ENCODE assay signal across 8 cellular contexts in the genomic region with DNA sequence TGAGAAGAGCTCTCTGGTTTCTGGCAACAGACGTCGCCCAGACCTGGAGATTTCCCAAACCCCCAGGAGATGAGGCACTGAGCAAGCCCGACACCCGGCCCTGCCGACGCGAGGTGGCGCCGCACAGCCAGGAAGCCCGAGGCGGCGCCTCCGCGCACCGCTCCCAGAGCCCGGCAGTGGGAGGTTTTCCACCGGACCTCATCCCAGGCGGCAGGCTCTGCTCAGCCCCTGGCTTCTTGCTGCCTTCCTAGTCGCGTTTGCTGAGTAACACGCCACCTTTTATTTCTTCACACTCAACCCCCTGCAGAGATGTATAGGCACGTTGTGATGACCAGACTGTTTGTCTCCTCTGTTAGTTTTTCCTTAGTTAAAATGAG. TPM values are rescaled to one million over a fixed set of nuclear protein-coding genes. Genes with fewer than 3 reads are reported as not detected.
DNase-seq lines count a peak whose midpoint lies in the region; ATAC-seq, FAIRE-seq and TF ChIP-seq lines count a peak whose summit lies in the region.

No MANE protein-coding gene starts in this region.

- H2AFZ ChIP-seq in OCI-LY1 (ENCODE audit: low read length), result no peak overlapping the region

- H3K36me3 Mint-ChIP-seq in CD8-positive, alpha-beta T cell, result no peaks in the 10 kb centered on the region

- CTCF ChIA-PET in CD8-positive, alpha-beta T cell (lab: Charles Lee), result no interaction called here

- H3K9ac ChIP-seq in OCI-LY1 (ENCODE audit: low read length), result no peak overlapping the region
- no peak overlapping the region for H3K9ac ChIP-seq in kidney (ENCODE audit: low read length in 2 of 2)

- POLR2A ChIA-PET in CD8-positive, alpha-beta T cell (lab: Charles Lee), result no interaction called here

- H3K27ac ChIP-seq in OCI-LY1 (ENCODE audit: low read depth, low read length, poor library complexity, severe bottlenecking) (no peak overlapping the region), kidney (ENCODE audit: low read depth in 2 of 2, low read length in 2 of 2) (no peak overlapping the region)
- H3K27ac ChIP-seq in CD8-positive, alpha-beta T cell (ENCODE audit: low read depth, low read length), result no peak overlapping the region

- H3K36me3 ChIP-seq in OCI-LY1 (ENCODE audit: insufficient read depth, low read length), result no peaks in the 10 kb centered on the region
- no peaks in the 10 kb centered on the region for H3K36me3 ChIP-seq in kidney (ENCODE audit: control insufficient read depth in 1 of 2, insufficient read depth in 2 of 2, low read length in 2 of 2)
- H3K36me3 ChIP-seq in CD8-positive, alpha-beta T cell (ENCODE audit: insufficient read depth, low read length), result no peaks in the 10 kb centered on the region

- no peaks in the 10 kb centered on the region for H3K9me3 Mint-ChIP-seq in CD8-positive, alpha-beta T cell

- peaks cover 2% of the 10 kb centered on the region for H3K4me1 Mint-ChIP-seq in CD8-positive, alpha-beta T cell (ENCODE audit: low read depth)

- H3K27ac Mint-ChIP-seq in CD8-positive, alpha-beta T cell, result no peak overlapping the region

- TF ChIP-seq CTCF in HFF-Myc (IDR thresholded peaks at IDR 0.05; ENCODE audit: low read depth, low read length, missing control alignments), result peak; percentile 91
- peak; percentile 55 for TF ChIP-seq CTCF in OCI-LY1 (IDR thresholded peaks at IDR 0.05; ENCODE audit: low read length)
- TF ChIP-seq CTCF in cardiac fibroblast (IDR thresholded peaks at IDR 0.05; ENCODE audit: low read depth, low read length), result peak; percentile 44
- TF ChIP-seq CTCF in kidney (IDR thresholded peaks at IDR 0.05; ENCODE audit: borderline replicate concordance, extremely low read depth, insufficient read depth), result peak; percentile 56
- TF ChIP-seq CTCF in CD8-positive, alpha-beta T cell (IDR thresholded peaks at IDR 0.05), result no peak

- no peak overlapping the region for H3K4me2 ChIP-seq in OCI-LY1 (ENCODE audit: low read length)

- DNase-seq in COR-L47 (lab: John Stamatoyannopoulos, UW) (peak; percentile 80), HFF-Myc (ENCODE audit: extremely low read depth, low read depth) (peak; percentile 44), cardiac fibroblast (ENCODE audit: low read depth in 2 of 2) (peak; percentile 56 to 69), kidney (peak; percentile 90), NOMO-1 treated with DMSO at 0.1 percent for 48 hours (lab: John Stamatoyannopoulos, UW; ENCODE audit: unreplicated experiment) (no peak)
- DNase-seq in stimulated activated CD8-positive, alpha-beta memory T cell treated with anti-CD3 and anti-CD28 coated beads, Interleukin-2, amount 100 ng/mL, for 48 hours (ENCODE audit: low read depth in 2 of 2), result peak; percentile 8 to 11
- DNase-seq in CD8-positive, alpha-beta T cell, result no peak

- FAIRE-seq in kidney (lab: Jason Lieb, UNC), result no peak

- H3K27me3 ChIP-seq in OCI-LY1 (ENCODE audit: insufficient read depth, low read length), result no peaks in the 10 kb centered on the region
- H3K27me3 ChIP-seq in CD8-positive, alpha-beta T cell (ENCODE audit: insufficient read depth, low read length), result peaks cover 4% of the 10 kb centered on the region

- intact Hi-C loops in kidney (cut with DNase I), result loop anchor here (10.0 kb wide), 1 partner anchor 401 kb away; no protein-coding TSS in a partner anchor
- intact Hi-C loops in CD8-positive, alpha-beta T cell (cut with DNase I, micrococcal nuclease), result no loop called here

- H3K27me3 Mint-ChIP-seq in CD8-positive, alpha-beta T cell (ENCODE audit: low read depth), result peaks cover 25% of the 10 kb centered on the region

- ATAC-seq in CD8-positive, alpha-beta T cell, result no peak

- no peaks in the 10 kb centered on the region for H3K9me2 ChIP-seq in OCI-LY1 (ENCODE audit: low read depth, low read length)

- H4K20me1 ChIP-seq in OCI-LY1 (ENCODE audit: insufficient read depth, low read length), result no peaks in the 10 kb centered on the region

- H3K4me3 ChIP-seq in HFF-Myc (replicated peaks; ENCODE audit: low read depth, low read length) (no peak overlapping the region), OCI-LY1 (ENCODE audit: low read depth, low read length, poor library complexity, severe bottlenecking) (no peak overlapping the region), cardiac fibroblast (replicated peaks in 1 of 2; ENCODE audit: low read depth in 2 of 2, low read length in 2 of 2) (no peak overlapping the region), kidney (ENCODE audit: low read length in 2 of 2) (no peak overlapping the region)
- no peak overlapping the region for H3K4me3 ChIP-seq in CD8-positive, alpha-beta T cell (ENCODE audit: low read depth, low read length)

- H3K79me2 ChIP-seq in OCI-LY1 (ENCODE audit: insufficient read depth, low read length), result no peaks in the 10 kb centered on the region

- H3F3A ChIP-seq in OCI-LY1 (ENCODE audit: insufficient read depth, low read length), result no peaks in the 10 kb centered on the region

- no peaks in the 10 kb centered on the region for H3K9me3 ChIP-seq in OCI-LY1 (ENCODE audit: low read length)
- H3K9me3 ChIP-seq in kidney (ENCODE audit: control insufficient read depth in 1 of 2, low read length in 2 of 2), result no peaks in the 10 kb centered on the region
- no peaks in the 10 kb centered on the region for H3K9me3 ChIP-seq in CD8-positive, alpha-beta T cell (ENCODE audit: low read length)

- H3K4me3 Mint-ChIP-seq in CD8-positive, alpha-beta T cell, result no peak overlapping the region

- no peaks in the 10 kb centered on the region for H3K4me1 ChIP-seq in OCI-LY1 (ENCODE audit: insufficient read depth, low read length, severe bottlenecking)
- H3K4me1 ChIP-seq in kidney (ENCODE audit: control insufficient read depth in 1 of 2, insufficient read depth in 1 of 2, low read depth in 1 of 2, low read length in 2 of 2), result no peaks in the 10 kb centered on the region
- H3K4me1 ChIP-seq in CD8-positive, alpha-beta T cell (ENCODE audit: insufficient read depth, low read length), result no peaks in the 10 kb centered on the region

RNA-seq across cellular contexts. Expression of a gene that starts 56.3 kb away (rescaled TPM):
- total RNA-seq in kidney, result 48.7 TPM
- 20.9 TPM for polyA plus RNA-seq in kidney (ENCODE audit: insufficient read depth, low read depth, low replicate concordance)
- 1 to 10 TPM; 4.2 to 5.1 TPM for total RNA-seq in CD8-positive, alpha-beta T cell

Comparison
In these comparisons a context has a peak if more than half of its experiments do, and no peak if none do; other contexts are left out.
1. DNase-seq: peak in COR-L47 (single experiment), HFF-Myc (single experiment), cardiac fibroblast (2 of 2), kidney (single experiment) and stimulated activated CD8-positive, alpha-beta memory T cell treated with anti-CD3 and anti-CD28 coated beads, Interleukin-2, amount 100 ng/mL, for 48 hours (2 of 2); none in CD8-positive, alpha-beta T cell (0 of 7) and NOMO-1 treated with DMSO at 0.1 percent for 48 hours (single experiment).